In the genomic region with DNA sequence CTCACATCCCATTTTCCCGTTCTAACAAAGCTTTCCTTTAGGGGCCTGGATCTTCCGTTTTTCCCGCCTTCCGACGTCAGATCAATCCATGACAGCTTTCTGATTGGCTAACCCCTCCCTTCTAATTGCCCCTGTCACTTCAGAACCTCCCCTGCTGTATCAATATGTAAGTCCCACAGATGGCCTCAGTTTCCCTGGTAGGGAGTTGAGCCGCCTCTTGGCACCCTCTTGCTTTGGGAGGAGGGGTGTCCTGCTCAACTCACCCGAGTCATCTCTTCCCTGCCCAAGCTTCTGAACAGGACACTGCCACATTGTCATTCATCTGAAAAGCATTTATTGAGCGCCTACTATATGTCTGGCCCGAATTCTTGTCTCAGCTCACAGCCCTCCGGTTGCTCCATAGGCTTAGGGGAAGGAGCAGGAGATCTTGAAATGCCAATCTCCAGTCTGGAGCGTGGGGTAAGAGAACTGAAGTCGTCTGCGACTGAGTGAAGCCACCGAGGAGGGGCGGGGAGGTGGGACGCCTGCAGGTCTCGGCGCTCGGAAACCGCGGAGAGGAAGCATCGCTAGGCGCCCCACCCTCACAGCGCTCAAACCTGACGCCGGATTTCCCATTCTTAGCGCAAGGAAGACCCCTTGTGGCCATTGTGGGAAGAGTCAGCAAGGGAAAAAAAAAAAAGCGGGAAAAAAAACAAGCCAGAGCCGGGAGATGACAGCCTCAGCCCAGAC, we compare ENCODE assay signal across 8 cellular contexts. TPM values are rescaled to one million over a fixed set of nuclear protein-coding genes. Genes with fewer than 3 reads are reported as not detected.
A peak's percentile ranks its signal among the peaks of the same experiment; 100 is the strongest.
DNase-seq lines count a peak whose midpoint lies in the region; ATAC-seq and TF ChIP-seq lines count a peak whose summit lies in the region.

No MANE protein-coding gene starts in this region.

- H3K36me3 ChIP-seq in left ventricle myocardium inferior (no peaks in the 10 kb centered on the region), prostate gland (no peaks in the 10 kb centered on the region), upper lobe of right lung (no peaks in the 10 kb centered on the region)

- no peaks in the 10 kb centered on the region; the same call in 1 of the 2 replicates for H3K9me3 ChIP-seq in AG04450 (ENCODE audit: control insufficient read depth, insufficient read depth, low read length)
- H3K9me3 ChIP-seq in left ventricle myocardium inferior (replicated peaks), result no peaks in the 10 kb centered on the region
- no peaks in the 10 kb centered on the region for H3K9me3 ChIP-seq in prostate gland
- no peaks in the 10 kb centered on the region for H3K9me3 ChIP-seq in upper lobe of right lung

- no peak overlapping the region for H3K27ac ChIP-seq in AG04450 (ENCODE audit: low read depth, low read length)
- H3K27ac ChIP-seq in left ventricle myocardium inferior (replicated peaks), result peak overlapping the region; percentile 68
- H3K27ac ChIP-seq in prostate gland, result no peak overlapping the region
- H3K27ac ChIP-seq in upper lobe of right lung, result no peak overlapping the region

- H3K36me3 Mint-ChIP-seq in activated naive CD8-positive, alpha-beta T cell treated with anti-CD3 and anti-CD28 coated beads, Interleukin-2, amount 10 ng/mL, durations not matched to agents 7 days and 5 days, result no peaks in the 10 kb centered on the region

- ATAC-seq in activated naive CD8-positive, alpha-beta T cell treated with anti-CD3 and anti-CD28 coated beads, Interleukin-2, amount 10 ng/mL, durations not matched to agents 7 days and 5 days (ENCODE audit: low read depth), result peak; percentile 67
- ATAC-seq in upper lobe of right lung, result peak; percentile 73

- peaks cover 33% of the 10 kb centered on the region for H3K4me1 Mint-ChIP-seq in activated naive CD8-positive, alpha-beta T cell treated with anti-CD3 and anti-CD28 coated beads, Interleukin-2, amount 10 ng/mL, durations not matched to agents 7 days and 5 days

- DNase-seq in AG04450 (ENCODE audit: low read depth, low spot score) (no peak), GM20000 (ENCODE audit: low spot score) (peak; percentile 79), NCI-H1436 treated with DMSO at 0.1 percent for 48 hours (lab: John Stamatoyannopoulos, UW) (peak; percentile 57), SW 1271 (lab: John Stamatoyannopoulos, UW) (peak; percentile 68 to 80), left ventricle myocardium inferior (peak; percentile 75), prostate gland (ENCODE audit: low spot score) (peak; percentile 48), upper lobe of right lung (peak; percentile 82)
- DNase-seq in activated naive CD8-positive, alpha-beta T cell treated with anti-CD3 and anti-CD28 coated beads, Interleukin-2, amount 10 ng/mL, durations not matched to agents 7 days and 5 days, result peak; percentile 77

- CTCF ChIA-PET in AG04450 (lab: Charles Lee), result interaction anchor here (0.6 to 4.8 kb wide), 27 partner anchors 8 to 466 kb away, joined by 3 to 82 read pairs (median 6); a partner anchor contains a TSS

- WGBS in prostate gland, result 8% methylated on average over 28 of the region's 29 CpGs

- H3K27me3 Mint-ChIP-seq in activated naive CD8-positive, alpha-beta T cell treated with anti-CD3 and anti-CD28 coated beads, Interleukin-2, amount 10 ng/mL, durations not matched to agents 7 days and 5 days, result peaks cover 10% of the 10 kb centered on the region

- no peaks in the 10 kb centered on the region for H3K9me3 Mint-ChIP-seq in activated naive CD8-positive, alpha-beta T cell treated with anti-CD3 and anti-CD28 coated beads, Interleukin-2, amount 10 ng/mL, durations not matched to agents 7 days and 5 days

- H3K4me3 ChIP-seq in AG04450 (ENCODE audit: low read depth, low read length), result peak overlapping the region; percentile 56
- peak overlapping the region; percentile 60 for H3K4me3 ChIP-seq in left ventricle myocardium inferior
- H3K4me3 ChIP-seq in prostate gland, result peak overlapping the region in 1 of 2 donors; percentile 5
- peak overlapping the region; percentile 28 for H3K4me3 ChIP-seq in upper lobe of right lung

- intact Hi-C loops in left ventricle myocardium inferior (cut with micrococcal nuclease) (no loop called here), prostate gland (cut with DNase I) (loop anchor here (5.0 kb wide), 2 partner anchors 106 to 151 kb away; no protein-coding TSS in a partner anchor), upper lobe of right lung (cut with DNase I) (no loop called here)

- H3K4me1 ChIP-seq in left ventricle myocardium inferior (peaks cover 39% of the 10 kb centered on the region), prostate gland (replicated peaks) (peaks cover 5% of the 10 kb centered on the region), upper lobe of right lung (peaks cover 29% of the 10 kb centered on the region)

- peak overlapping the region; percentile 87 for H3K4me3 Mint-ChIP-seq in activated naive CD8-positive, alpha-beta T cell treated with anti-CD3 and anti-CD28 coated beads, Interleukin-2, amount 10 ng/mL, durations not matched to agents 7 days and 5 days

- POLR2A ChIA-PET in AG04450 (lab: Yijun Ruan, JAX), result interaction anchor here (1.0 kb wide), 1 partner anchor 64 kb away, joined by 3 read pairs; a partner anchor contains a TSS
- POLR2A ChIA-PET in activated naive CD8-positive, alpha-beta T cell treated with anti-CD3 and anti-CD28 coated beads, Interleukin-2, amount 10 ng/mL, durations not matched to agents 7 days and 5 days (lab: Charles Lee), result interaction anchor here (0.6 to 1.9 kb wide), 6 partner anchors 27 to 208 kb away, joined by 3 to 7 read pairs (median 5); a partner anchor contains a TSS

- peak overlapping the region; percentile 83 for H3K27ac Mint-ChIP-seq in activated naive CD8-positive, alpha-beta T cell treated with anti-CD3 and anti-CD28 coated beads, Interleukin-2, amount 10 ng/mL, durations not matched to agents 7 days and 5 days

- H3K27me3 ChIP-seq in AG04450 (ENCODE audit: control insufficient read depth, insufficient read depth, low read length) (peaks cover 11% of the 10 kb centered on the region), left ventricle myocardium inferior (ENCODE audit: low read depth) (peaks cover 56% of the 10 kb centered on the region), prostate gland (replicated peaks; ENCODE audit: insufficient read depth) (peaks cover 6% of the 10 kb centered on the region), upper lobe of right lung (peaks cover 28% of the 10 kb centered on the region)

- no peak for TF ChIP-seq POLR2A in prostate gland (IDR thresholded peaks at IDR 0.05)

- TF ChIP-seq CTCF in AG04450 (IDR thresholded peaks at IDR 0.05; ENCODE audit: low read depth, low read length) (peak; percentile 72), GM20000 (IDR thresholded peaks at IDR 0.05; ENCODE audit: extremely low read depth, missing control alignments) (peak; percentile 48), left ventricle myocardium inferior (IDR thresholded peaks at IDR 0.05; ENCODE audit: borderline replicate concordance) (peak; percentile 77), prostate gland (IDR thresholded peaks at IDR 0.05) (peak; percentile 49 to 72 (median 68)), upper lobe of right lung (IDR thresholded peaks at IDR 0.05) (peak; percentile 70)

RNA-seq across cellular contexts. Expression of a gene that starts 28.0 kb away (rescaled TPM):
- 26.9 and 31.5 TPM in 2 replicates for polyA plus RNA-seq in AG04450 (2011; rRNA removed)
- 16.5 and 18.6 TPM in 2 replicates for polyA minus RNA-seq in AG04450 (2011; rRNA and poly(A)+ RNA removed)
- total RNA-seq in activated naive CD8-positive, alpha-beta T cell treated with anti-CD3 and anti-CD28 coated beads, Interleukin-2, amount 10 ng/mL, durations not matched to agents 7 days and 5 days, result 10 to 100 TPM; 23.9 to 24.4 TPM
- 16.2 TPM for total RNA-seq in left ventricle myocardium inferior
- total RNA-seq in prostate gland, result 10 to 100 TPM; 51.7 to 54.9 TPM
- total RNA-seq in upper lobe of right lung, result 22.7 TPM
